Comparison of ENCODE assay signal across 19 cellular contexts in the genomic region with DNA sequence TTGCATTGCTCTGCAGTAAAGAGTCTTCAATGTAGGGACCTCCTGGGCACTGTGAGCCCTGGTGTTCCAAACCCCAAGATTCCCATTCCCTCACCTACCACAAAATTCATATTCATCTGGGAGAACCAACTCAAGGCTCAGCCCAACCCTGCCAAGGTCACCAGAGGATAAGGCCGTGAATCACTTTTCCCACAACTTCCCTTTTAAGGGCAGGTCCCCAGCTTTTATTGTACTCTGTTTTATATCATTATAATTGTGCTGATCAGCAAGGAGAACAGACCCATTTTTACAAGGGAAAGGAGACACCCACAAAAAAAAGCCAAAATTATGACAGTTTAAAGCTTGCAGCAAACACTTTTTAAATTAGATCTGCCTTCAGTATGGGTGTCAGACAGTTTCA.
A peak's percentile ranks its signal among the peaks of the same experiment; 100 is the strongest.
DNase-seq lines count a peak whose midpoint lies in the region; ATAC-seq and TF ChIP-seq lines count a peak whose summit lies in the region.
"Had no signal": no experiment of that assay in that cellular context is flagged by ENCODE, and none has a peak within 500 bp of the region (broad histone marks: within the 10 kb centered on the region; RNA-seq: fewer than 3 reads in every experiment).

No MANE protein-coding gene starts in this region.

- in situ Hi-C loops in transverse colon (cut with MboI; ENCODE audit: low pct_ligation_motif_present in 1 of 4, low pct_unique_long_range_greater_than_20kb in 1 of 4, low sequenced_read_pairs in 3 of 4) = no loop called here

- CTCF ChIA-PET in SK-N-SH (lab: Yijun Ruan, JAX) = interaction anchor here (0.9 to 1.4 kb wide), 2 partner anchors 8 to 151 kb away, joined by 3 read pairs; no protein-coding TSS in a partner anchor

- no peak overlapping the region for H2AFZ ChIP-seq in SK-N-SH (ENCODE audit: low read depth)
- H2AFZ ChIP-seq: neural progenitor cell had no signal

- H3K9me2 ChIP-seq in SK-N-SH = no peaks in the 10 kb centered on the region

- H3K4me3 Mint-ChIP-seq in stimulated activated memory B cell treated with anti-CD40 and anti-IgM and Interleukin-4, amounts not matched to agents 10 μg/mL and 1 μg/mL and 100 μg/mL, for 72 hours = no peak overlapping the region
- H3K4me3 Mint-ChIP-seq: activated CD4-positive, alpha-beta T cell treated with anti-CD3 and anti-CD28 coated beads for 36 hours; CD8-positive, alpha-beta T cell; effector memory CD8-positive, alpha-beta T cell; neural progenitor cell; stimulated activated effector memory CD8-positive, alpha-beta T cell treated with anti-CD3 and anti-CD28 coated beads, Interleukin-12 subunit alpha, Interleukin-12 subunit beta, amount 100 ng/mL, for 72 hours had no signal

- H3K4me2 ChIP-seq in SK-N-SH = 0 out of 2 replicates have a peak overlapping the region, but pooled peaks have one; percentile 19
- H3K4me2 ChIP-seq: neural progenitor cell had no signal

- peaks cover 0 to 3% (median 0%) of the 10 kb centered on the region in 11 donors for H3K9me3 ChIP-seq in heart right ventricle
- H3K9me3 ChIP-seq in SK-N-SH = no peaks in the 10 kb centered on the region
- no peaks in the 10 kb centered on the region for H3K9me3 ChIP-seq in transverse colon

- TF ChIP-seq EP300 in SK-N-SH (IDR thresholded peaks at IDR 0.05; ENCODE audit: borderline replicate concordance in 1 of 2, low read depth in 1 of 2, low read length in 1 of 2) (no peak), transverse colon (IDR thresholded peaks at IDR 0.05; ENCODE audit: low read depth) (peak; percentile 82)

- no peaks in the 10 kb centered on the region for H3K36me3 Mint-ChIP-seq in stimulated activated memory B cell treated with anti-CD40 and anti-IgM and Interleukin-4, amounts not matched to agents 10 μg/mL and 1 μg/mL and 100 μg/mL, for 72 hours
- H3K36me3 Mint-ChIP-seq: CD8-positive, alpha-beta T cell; neural progenitor cell; stimulated activated effector memory CD8-positive, alpha-beta T cell treated with anti-CD3 and anti-CD28 coated beads, Interleukin-12 subunit alpha, Interleukin-12 subunit beta, amount 100 ng/mL, for 72 hours had no signal

- POLR2A ChIA-PET in SK-N-SH (lab: Yijun Ruan, JAX) = no interaction called here

- TF ChIP-seq RAD21 in SK-N-SH (IDR thresholded peaks at IDR 0.05; ENCODE audit: low read length) = no peak

- H3K4me1 Mint-ChIP-seq in stimulated activated memory B cell treated with anti-CD40 and anti-IgM and Interleukin-4, amounts not matched to agents 10 μg/mL and 1 μg/mL and 100 μg/mL, for 72 hours = no peaks in the 10 kb centered on the region
- H3K4me1 Mint-ChIP-seq: activated CD4-positive, alpha-beta T cell treated with anti-CD3 and anti-CD28 coated beads for 36 hours; neural progenitor cell; stimulated activated effector memory CD8-positive, alpha-beta T cell treated with anti-CD3 and anti-CD28 coated beads, Interleukin-12 subunit alpha, Interleukin-12 subunit beta, amount 100 ng/mL, for 72 hours had no signal

- H3K27ac Mint-ChIP-seq in stimulated activated memory B cell treated with anti-CD40 and anti-IgM and Interleukin-4, amounts not matched to agents 10 μg/mL and 1 μg/mL and 100 μg/mL, for 72 hours = no peak overlapping the region
- H3K27ac Mint-ChIP-seq: activated CD4-positive, alpha-beta T cell treated with anti-CD3 and anti-CD28 coated beads for 36 hours; CD8-positive, alpha-beta T cell; effector memory CD8-positive, alpha-beta T cell; neural progenitor cell; stimulated activated effector memory CD8-positive, alpha-beta T cell treated with anti-CD3 and anti-CD28 coated beads, Interleukin-12 subunit alpha, Interleukin-12 subunit beta, amount 100 ng/mL, for 72 hours had no signal

- H3K9me3 Mint-ChIP-seq in stimulated activated memory B cell treated with anti-CD40 and anti-IgM and Interleukin-4, amounts not matched to agents 10 μg/mL and 1 μg/mL and 100 μg/mL, for 72 hours = peaks cover 2% of the 10 kb centered on the region
- H3K9me3 Mint-ChIP-seq: CD8-positive, alpha-beta T cell; effector memory CD8-positive, alpha-beta T cell; neural progenitor cell; stimulated activated effector memory CD8-positive, alpha-beta T cell treated with anti-CD3 and anti-CD28 coated beads, Interleukin-12 subunit alpha, Interleukin-12 subunit beta, amount 100 ng/mL, for 72 hours had no signal

- H3K27ac ChIP-seq in heart right ventricle = peak overlapping the region in 6 of 10 donors; percentile 4 to 59 (median 48)
- no peak overlapping the region for H3K27ac ChIP-seq in SK-N-SH (ENCODE audit: low read depth in 2 of 2, low read length in 1 of 2)
- H3K27ac ChIP-seq in transverse colon = peak overlapping the region; percentile 60 to 83 (median 72)
- H3K27ac ChIP-seq: cardiac muscle cell, neural progenitor cell had no signal

- H3K36me3 ChIP-seq in heart right ventricle (peaks cover 0 to 6% (median 0%) of the 10 kb centered on the region in 9 donors), SK-N-SH (replicated peaks in 1 of 2; ENCODE audit: control insufficient read depth in 1 of 2, insufficient read depth in 2 of 2, low read length in 1 of 2) (no peaks in the 10 kb centered on the region), transverse colon (no peaks in the 10 kb centered on the region)
- H3K36me3 ChIP-seq: cardiac muscle cell, neural progenitor cell had no signal

- TF ChIP-seq CTCF in heart right ventricle (IDR thresholded peaks at IDR 0.05) (no peak), SK-N-SH (IDR thresholded peaks at IDR 0.05) (no peak), transverse colon (IDR thresholded peaks at IDR 0.05) (no peak)

- H3K4me1 ChIP-seq in heart right ventricle (peaks cover 5 to 86% (median 37%) of the 10 kb centered on the region in 9 donors), SK-N-SH (ENCODE audit: control insufficient read depth in 1 of 2, insufficient read depth in 2 of 2, low read depth in 1 of 2, low read length in 1 of 2) (peaks cover 0 to 3% of the 10 kb centered on the region in 2 experiments; a peak in 1 of 4 replicates), transverse colon (peaks cover 0 to 19% (median 3%) of the 10 kb centered on the region in 4 donors)
- H3K4me1 ChIP-seq: neural progenitor cell had no signal

- H3K79me2 ChIP-seq in SK-N-SH (ENCODE audit: insufficient read depth) = no peaks in the 10 kb centered on the region

- no peaks in the 10 kb centered on the region for H4K20me1 ChIP-seq in SK-N-SH (ENCODE audit: insufficient read depth)

- 19 to 20% methylated on average over 1 of the region's 1 CpG for WGBS in heart right ventricle, 2 donors
- 27% methylated on average over 1 of the region's 1 CpG for WGBS in SK-N-SH (ENCODE audit: low lambda C conversion rate)
- WGBS in transverse colon (ENCODE audit: low coverage in 1 of 2), 2 donors = 0 to 13% methylated on average over 1 of the region's 1 CpG

- H3K9ac ChIP-seq in SK-N-SH = no peak overlapping the region
- H3K9ac ChIP-seq: neural progenitor cell had no signal

- no peaks in the 10 kb centered on the region for H3F3A ChIP-seq in SK-N-SH (replicated peaks; ENCODE audit: insufficient read depth)

- no peak for TF ChIP-seq POLR2A in transverse colon (IDR thresholded peaks at IDR 0.05)

- no peak for DNase-seq in heart right ventricle
- no peak for DNase-seq in cardiac septum (ENCODE audit: low spot score)
- DNase-seq in SK-N-SH = no peak
- peak; percentile 1 for DNase-seq in iris pigment epithelial cell (ENCODE audit: low read depth)
- peak; percentile 29 for DNase-seq in transverse colon
- no peak for DNase-seq in stimulated activated CD4-positive, alpha-beta T cell treated with anti-CD3 and anti-CD28 coated beads, Interleukin-4, amount 100 ng/mL, for 4 hours
- no peak for DNase-seq in NK-92 treated with Interleukin-12 subunit alpha and Interleukin-12 subunit beta, amount 100 ng/mL, for 24 hours (lab: John Stamatoyannopoulos, UW)
- DNase-seq: activated CD4-positive, alpha-beta T cell treated with anti-CD3 and anti-CD28 coated beads for 36 hours; activated effector memory CD4-positive, alpha-beta T cell treated with Interleukin-2 at 50 U/mL for 16 hours; CD8-positive, alpha-beta T cell; DMS79 treated with DMSO at 0.1 percent for 48 hours; effector memory CD8-positive, alpha-beta T cell; NCI-H526; trophoblast cell had no signal

- H3K27me3 Mint-ChIP-seq in stimulated activated memory B cell treated with anti-CD40 and anti-IgM and Interleukin-4, amounts not matched to agents 10 μg/mL and 1 μg/mL and 100 μg/mL, for 72 hours = peaks cover 39% of the 10 kb centered on the region

- ATAC-seq in heart right ventricle = peak in 5 of 8 donors; percentile 21 to 46 (median 34)
- no peak for ATAC-seq in stimulated activated memory B cell treated with anti-CD40 and anti-IgM and Interleukin-4, amounts not matched to agents 10 μg/mL and 1 μg/mL and 100 μg/mL, for 72 hours
- ATAC-seq: activated CD4-positive, alpha-beta T cell treated with anti-CD3 and anti-CD28 coated beads for 36 hours; CD8-positive, alpha-beta T cell; effector memory CD8-positive, alpha-beta T cell; K562; stimulated activated effector memory CD8-positive, alpha-beta T cell treated with anti-CD3 and anti-CD28 coated beads, Interleukin-12 subunit alpha, Interleukin-12 subunit beta, amount 100 ng/mL, for 72 hours had no signal

- H3K4me3 ChIP-seq in heart right ventricle (no peak overlapping the region), SK-N-SH (ENCODE audit: low read depth in 2 of 2, low read length in 1 of 2) (no peak overlapping the region), transverse colon (no peak overlapping the region)
- H3K4me3 ChIP-seq: cardiac muscle cell, K562, neural progenitor cell had no signal

- intact Hi-C loops in heart right ventricle (cut with DNase I) = no loop called here
- intact Hi-C loops in cardiac septum (cut with DNase I) = no loop called here
- intact Hi-C loops in transverse colon (cut with DNase I; ENCODE audit: low total_unique reads) = loop anchor here (2.0 kb wide), 1 partner anchor 59 kb away; no protein-coding TSS in a partner anchor

- H3K27me3 ChIP-seq in heart right ventricle = no peaks in the 10 kb centered on the region
- no peaks in the 10 kb centered on the region for H3K27me3 ChIP-seq in SK-N-SH (ENCODE audit: insufficient read depth)
- no peaks in the 10 kb centered on the region for H3K27me3 ChIP-seq in transverse colon
- H3K27me3 ChIP-seq: cardiac muscle cell, neural progenitor cell had no signal

TF ChIP-seq in SK-N-SH, 30 proteins besides CTCF, POLR2A, EP300 and RAD21 (continues in another document):
- TF ChIP-seq, protein P1, sequence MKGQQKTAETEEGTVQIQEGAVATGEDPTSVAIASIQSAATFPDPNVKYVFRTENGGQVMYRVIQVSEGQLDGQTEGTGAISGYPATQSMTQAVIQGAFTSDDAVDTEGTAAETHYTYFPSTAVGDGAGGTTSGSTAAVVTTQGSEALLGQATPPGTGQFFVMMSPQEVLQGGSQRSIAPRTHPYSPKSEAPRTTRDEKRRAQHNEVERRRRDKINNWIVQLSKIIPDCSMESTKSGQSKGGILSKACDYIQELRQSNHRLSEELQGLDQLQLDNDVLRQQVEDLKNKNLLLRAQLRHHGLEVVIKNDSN (IDR thresholded peaks at IDR 0.05; ENCODE audit: borderline replicate concordance, low read depth) = no peak
- TF ChIP-seq TEAD4 (IDR thresholded peaks at IDR 0.05; ENCODE audit: borderline replicate concordance, insufficient read depth) (no peak), SIN3A (IDR thresholded peaks at IDR 0.05; ENCODE audit: borderline replicate concordance, low read depth, low read length) (no peak)

Comparison
In these comparisons a context has a peak if more than half of its experiments do, and no peak if none do; other contexts are left out.
1. DNase-seq: peak in iris pigment epithelial cell (single experiment) and transverse colon (single experiment); none in heart right ventricle (0 of 2), cardiac septum (single experiment), SK-N-SH (single experiment), stimulated activated CD4-positive, alpha-beta T cell treated with anti-CD3 and anti-CD28 coated beads, Interleukin-4, amount 100 ng/mL, for 4 hours (0 of 2) and NK-92 treated with Interleukin-12 subunit alpha and Interleukin-12 subunit beta, amount 100 ng/mL, for 24 hours (single experiment).
2. H3K27ac ChIP-seq: peak in heart right ventricle (6 of 10) and transverse colon (4 of 4); none in SK-N-SH (0 of 2).